33 cellular contexts compared by ENCODE assay signal in the genomic region with DNA sequence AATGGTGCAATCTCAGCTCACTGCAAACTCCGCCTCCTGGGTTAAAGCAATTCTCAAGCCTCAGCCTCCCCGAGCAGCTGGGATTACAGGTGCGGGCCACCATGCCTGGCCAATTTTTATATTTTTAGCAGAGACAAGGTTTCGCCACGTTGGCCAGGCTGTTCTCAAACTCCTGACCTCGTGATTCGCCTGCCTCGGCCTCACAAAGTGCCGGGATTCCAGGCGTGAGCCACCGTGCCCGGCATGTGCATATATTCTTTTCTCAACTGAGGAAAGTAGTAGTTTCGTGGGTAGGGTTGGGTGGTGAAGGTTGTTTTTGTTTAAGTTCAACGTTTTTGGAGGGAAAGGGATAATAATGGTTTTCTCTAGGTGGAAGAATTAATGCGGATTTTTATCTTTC.
"Had no signal": no experiment of that assay in that cellular context is flagged by ENCODE, and none has a peak within 500 bp of the region (broad histone marks: within the 10 kb centered on the region; RNA-seq: fewer than 3 reads in every experiment).

No MANE protein-coding gene starts in this region.

- H3K27ac ChIP-seq: adrenal gland, body of pancreas, Peyer's patch, VCaP had no signal

- H3K27me3 ChIP-seq: adrenal gland, body of pancreas, Peyer's patch had no signal

- DNase-seq: activated B cell treated with CpG ODN at 0.5 μM for 24 hours; activated CD4-positive, alpha-beta memory T cell treated with anti-CD3 and anti-CD28 coated beads for 36 hours; activated CD4-positive, alpha-beta T cell treated with anti-CD3 and anti-CD28 coated beads for 4 hours; activated CD4-positive, alpha-beta T cell treated with anti-CD3 and anti-CD28 coated beads, Interleukin-2, amount 50 U/mL, for 1 hour; activated CD4-positive, CD25-positive, alpha-beta regulatory T cell treated with anti-CD3 and anti-CD28 coated beads, Interleukin-2, amount 50 U/mL, for 72 hours; activated CD8-positive, alpha-beta memory T cell treated with anti-CD3 and anti-CD28 coated beads, Interleukin-2, amount 50 U/mL, for 4 hours; activated gamma-delta T cell treated with Interleukin-2 at 50 U/mL for 16 hours; activated naive CD4-positive, alpha-beta T cell treated with anti-CD3 and anti-CD28 coated beads for 36 hours; activated T-cell treated with anti-CD3 and anti-CD28 coated beads for 4 hours; activated T-cell treated with anti-CD3 and anti-CD28 coated beads, Interleukin-2, amount 50 U/mL, for 4 hours; body of pancreas; NCI-H1105; NCI-H1417 treated with DMSO at 0.1 percent for 48 hours; NCI-H187 treated with DMSO at 0.1 percent for 48 hours; NCI-H2081; NCI-H2171 treated with DMSO at 0.1 percent for 48 hours; NCI-H2227 treated with DMSO at 0.1 percent for 48 hours; NCI-H446; NCI-H510A treated with DMSO at 0.1 percent for 48 hours; NCI-H526 treated with DMSO at 0.1 percent for 48 hours; NCI-H774; RPMI8226; SIG-M5; T-helper 1 cell; T-helper 2 cell; T-helper 9 cell had no signal

- H3K4me1 ChIP-seq: adrenal gland had no signal

- H3K4me3 ChIP-seq: adrenal gland, body of pancreas, Peyer's patch had no signal

- H3K36me3 Mint-ChIP-seq: activated CD4-positive, alpha-beta memory T cell treated with anti-CD3 and anti-CD28 coated beads for 36 hours; activated naive CD4-positive, alpha-beta T cell treated with anti-CD3 and anti-CD28 coated beads, Interleukin-2, amount 50 U/mL, for 72 hours had no signal

- H3K27ac Mint-ChIP-seq: activated B cell treated with CpG ODN at 0.5 μM for 24 hours; activated CD4-positive, alpha-beta memory T cell treated with anti-CD3 and anti-CD28 coated beads for 36 hours; activated naive CD4-positive, alpha-beta T cell treated with anti-CD3 and anti-CD28 coated beads for 36 hours; activated naive CD4-positive, alpha-beta T cell treated with anti-CD3 and anti-CD28 coated beads, Interleukin-2, amount 50 U/mL, for 72 hours; activated T-helper 1 cell treated with anti-CD3 and anti-CD28 coated beads, Interleukin-12 subunit alpha, Interleukin-12 subunit beta, Interleukin-2, Interleukin-4 antibody, amounts not matched to agents 30 ng/mL and 10 ng/mL and 1 ng/mL, durations not matched to agents 14 hours and 24 hours and 36 hours had no signal

- H3K9me3 ChIP-seq: adrenal gland, body of pancreas, Peyer's patch had no signal

- H3K36me3 ChIP-seq: adrenal gland, Peyer's patch had no signal

- H3K4me1 Mint-ChIP-seq: activated B cell treated with CpG ODN at 0.5 μM for 24 hours had no signal

- H3K4me3 Mint-ChIP-seq: activated B cell treated with CpG ODN at 0.5 μM for 24 hours; activated CD4-positive, alpha-beta memory T cell treated with anti-CD3 and anti-CD28 coated beads for 36 hours; activated naive CD4-positive, alpha-beta T cell treated with anti-CD3 and anti-CD28 coated beads for 36 hours; activated T-cell treated with anti-CD3 and anti-CD28 coated beads, Interleukin-2, amount 50 U/mL, for 4 hours; activated T-helper 1 cell treated with anti-CD3 and anti-CD28 coated beads, Interleukin-12 subunit alpha, Interleukin-12 subunit beta, Interleukin-2, Interleukin-4 antibody, amounts not matched to agents 30 ng/mL and 10 ng/mL and 1 ng/mL, durations not matched to agents 14 hours and 24 hours and 36 hours had no signal

- ATAC-seq: activated naive CD4-positive, alpha-beta T cell treated with anti-CD3 and anti-CD28 coated beads, Interleukin-2, amount 50 U/mL, for 72 hours; activated T-cell treated with anti-CD3 and anti-CD28 coated beads, Interleukin-2, amount 50 U/mL, for 4 hours; body of pancreas; Right ventricle myocardium inferior; SK-N-SH treated with all-trans-retinoic acid at 6 μM for 48 hours had no signal

- H3K9me3 Mint-ChIP-seq: activated CD4-positive, alpha-beta memory T cell treated with anti-CD3 and anti-CD28 coated beads for 36 hours had no signal
